3 cellular contexts compared by ENCODE assay signal in the genomic region with DNA sequence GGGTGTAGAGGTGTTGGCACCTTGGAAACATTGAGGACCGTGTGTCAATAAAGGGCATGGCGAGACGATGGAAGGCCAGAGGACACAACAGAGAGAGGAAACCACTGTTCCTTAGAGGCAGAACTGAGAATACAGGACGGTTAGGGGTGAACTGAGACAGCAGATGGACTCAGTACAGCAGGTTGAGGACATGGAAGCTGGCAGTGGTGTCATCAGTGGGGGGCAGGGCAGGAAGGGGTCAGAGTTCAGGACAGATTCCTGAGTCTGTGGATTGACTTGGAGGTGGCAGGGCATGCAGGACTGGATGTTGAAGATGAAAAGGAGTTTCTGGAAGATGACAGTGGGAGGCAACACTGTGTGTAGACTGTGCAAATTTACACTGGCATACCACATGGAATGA.
TF ChIP-seq lines count a peak whose summit lies in the region.
"Not testable (repeated sequence)": the region's sequence is repeated elsewhere in the genome, so short reads cannot be mapped to it uniquely, and the experiment has no call there.

No MANE protein-coding gene starts in this region.

TF ChIP-seq in K562, 482 proteins besides CTCF, POLR2A, EP300 and RAD21:
- peak; percentile 19; the same call in 1 of the 2 replicates for TF ChIP-seq NR2C1 (IDR thresholded peaks at IDR 0.05)
- TF ChIP-seq NR2C1 (tag; IDR thresholded peaks at IDR 0.05), result not testable (repeated sequence)

TF ChIP-seq in HepG2, 621 proteins besides CTCF, POLR2A, EP300 and RAD21:
- TF ChIP-seq, protein P1, sequence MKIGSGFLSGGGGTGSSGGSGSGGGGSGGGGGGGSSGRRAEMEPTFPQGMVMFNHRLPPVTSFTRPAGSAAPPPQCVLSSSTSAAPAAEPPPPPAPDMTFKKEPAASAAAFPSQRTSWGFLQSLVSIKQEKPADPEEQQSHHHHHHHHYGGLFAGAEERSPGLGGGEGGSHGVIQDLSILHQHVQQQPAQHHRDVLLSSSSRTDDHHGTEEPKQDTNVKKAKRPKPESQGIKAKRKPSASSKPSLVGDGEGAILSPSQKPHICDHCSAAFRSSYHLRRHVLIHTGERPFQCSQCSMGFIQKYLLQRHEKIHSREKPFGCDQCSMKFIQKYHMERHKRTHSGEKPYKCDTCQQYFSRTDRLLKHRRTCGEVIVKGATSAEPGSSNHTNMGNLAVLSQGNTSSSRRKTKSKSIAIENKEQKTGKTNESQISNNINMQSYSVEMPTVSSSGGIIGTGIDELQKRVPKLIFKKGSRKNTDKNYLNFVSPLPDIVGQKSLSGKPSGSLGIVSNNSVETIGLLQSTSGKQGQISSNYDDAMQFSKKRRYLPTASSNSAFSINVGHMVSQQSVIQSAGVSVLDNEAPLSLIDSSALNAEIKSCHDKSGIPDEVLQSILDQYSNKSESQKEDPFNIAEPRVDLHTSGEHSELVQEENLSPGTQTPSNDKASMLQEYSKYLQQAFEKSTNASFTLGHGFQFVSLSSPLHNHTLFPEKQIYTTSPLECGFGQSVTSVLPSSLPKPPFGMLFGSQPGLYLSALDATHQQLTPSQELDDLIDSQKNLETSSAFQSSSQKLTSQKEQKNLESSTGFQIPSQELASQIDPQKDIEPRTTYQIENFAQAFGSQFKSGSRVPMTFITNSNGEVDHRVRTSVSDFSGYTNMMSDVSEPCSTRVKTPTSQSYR (CRISPR knock-in tag; IDR thresholded peaks at IDR 0.05; ENCODE audit: borderline replicate concordance), result 0 out of 2 replicates have a peak, but pooled peaks have one; percentile 18

TF ChIP-seq in neural cell, 6 proteins besides CTCF, POLR2A, EP300 and RAD21:
- peak; percentile 9 for TF ChIP-seq POLR2AphosphoS5 (IDR thresholded peaks at IDR 0.05)
